Comparison of ENCODE assay signal across 17 cellular contexts in genomic region chr5:175714686-175715085, GRCh38. TPM values are rescaled to one million over a fixed set of nuclear protein-coding genes. Genes with fewer than 3 reads are reported as not detected.
A peak's percentile ranks its signal among the peaks of the same experiment; 100 is the strongest.
DNase-seq lines count a peak whose midpoint lies in the region; ATAC-seq and TF ChIP-seq lines count a peak whose summit lies in the region.
"Had no signal": no experiment of that assay in that cellular context is flagged by ENCODE, and none has a peak within 500 bp of the region (broad histone marks: within the 10 kb centered on the region; RNA-seq: fewer than 3 reads in every experiment).

No MANE protein-coding gene starts in this region.

- peaks cover 14% of the 10 kb centered on the region for H3K9me3 Mint-ChIP-seq in activated naive CD8-positive, alpha-beta T cell treated with anti-CD3 and anti-CD28 coated beads, Interleukin-2, amount 10 ng/mL, durations not matched to agents 7 days and 5 days
- H3K9me3 Mint-ChIP-seq in activated naive CD8-positive, alpha-beta T cell treated with anti-CD3 and anti-CD28 coated beads for 36 hours, result peaks cover 23% of the 10 kb centered on the region

- H3K4me1 ChIP-seq in upper lobe of right lung (no peaks in the 10 kb centered on the region), upper lobe of left lung (no peaks in the 10 kb centered on the region), tibial nerve (no peaks in the 10 kb centered on the region)

- H3K9me3 ChIP-seq in upper lobe of right lung (no peaks in the 10 kb centered on the region), upper lobe of left lung (peaks cover 0 to 24% (median 5%) of the 10 kb centered on the region in 4 donors), tibial nerve (peaks cover 0 to 34% (median 0%) of the 10 kb centered on the region in 4 donors)
- H3K9me3 ChIP-seq: Caco-2 had no signal

- POLR2A ChIA-PET in activated naive CD8-positive, alpha-beta T cell treated with anti-CD3 and anti-CD28 coated beads, Interleukin-2, amount 10 ng/mL, durations not matched to agents 7 days and 5 days (lab: Charles Lee), result no interaction called here

- H3K27ac ChIP-seq in upper lobe of right lung, result no peak overlapping the region
- H3K27ac ChIP-seq in upper lobe of left lung, result no peak overlapping the region
- no peak overlapping the region for H3K27ac ChIP-seq in tibial nerve
- H3K27ac ChIP-seq: 22Rv1 had no signal

- peak; percentile 7 for DNase-seq in activated CD4-positive, CD25-positive, alpha-beta regulatory T cell treated with anti-CD3 and anti-CD28 coated beads, Interleukin-2, amount 50 U/mL, for 72 hours
- peak; percentile 10 for DNase-seq in activated naive CD8-positive, alpha-beta T cell treated with anti-CD3 and anti-CD28 coated beads, Interleukin-2, amount 10 ng/mL, durations not matched to agents 7 days and 5 days
- DNase-seq in activated naive CD8-positive, alpha-beta T cell treated with anti-CD3 and anti-CD28 coated beads for 36 hours, result no peak
- DNase-seq in sciatic nerve (ENCODE audit: low spot score) (peak; percentile 22), upper lobe of right lung (peak; percentile 13), upper lobe of left lung (no peak), tibial nerve (ENCODE audit: low spot score in 2 of 2) (no peak)
- DNase-seq: CD8-positive, alpha-beta memory T cell; DND-41; GDM1; H7 had no signal

- intact Hi-C loops in sciatic nerve (cut with DNase I), result no loop called here
- intact Hi-C loops in upper lobe of right lung (cut with DNase I), result loop anchor here (5.0 kb wide), 1 partner anchor 177 kb away; no protein-coding TSS in a partner anchor

- H3K36me3 ChIP-seq in upper lobe of right lung (no peaks in the 10 kb centered on the region), upper lobe of left lung (no peaks in the 10 kb centered on the region), tibial nerve (no peaks in the 10 kb centered on the region)

- no peaks in the 10 kb centered on the region for H3K27me3 Mint-ChIP-seq in activated naive CD8-positive, alpha-beta T cell treated with anti-CD3 and anti-CD28 coated beads, Interleukin-2, amount 10 ng/mL, durations not matched to agents 7 days and 5 days
- H3K27me3 Mint-ChIP-seq in activated naive CD8-positive, alpha-beta T cell treated with anti-CD3 and anti-CD28 coated beads for 36 hours, result no peaks in the 10 kb centered on the region

- peaks cover 1% of the 10 kb centered on the region for H3K4me1 Mint-ChIP-seq in activated naive CD8-positive, alpha-beta T cell treated with anti-CD3 and anti-CD28 coated beads, Interleukin-2, amount 10 ng/mL, durations not matched to agents 7 days and 5 days
- H3K4me1 Mint-ChIP-seq in activated naive CD8-positive, alpha-beta T cell treated with anti-CD3 and anti-CD28 coated beads for 36 hours, result peaks cover 5% of the 10 kb centered on the region
- H3K4me1 Mint-ChIP-seq: CD8-positive, alpha-beta memory T cell had no signal

- H3K4me3 ChIP-seq in upper lobe of right lung, result no peak overlapping the region
- no peak overlapping the region for H3K4me3 ChIP-seq in upper lobe of left lung
- no peak overlapping the region for H3K4me3 ChIP-seq in tibial nerve
- H3K4me3 ChIP-seq: GM23338 had no signal

- TF ChIP-seq POLR2A in upper lobe of left lung (IDR thresholded peaks at IDR 0.05) (no peak), tibial nerve (IDR thresholded peaks at IDR 0.05) (no peak)

- peaks cover 8% of the 10 kb centered on the region for H3K27me3 ChIP-seq in upper lobe of right lung
- no peaks in the 10 kb centered on the region for H3K27me3 ChIP-seq in upper lobe of left lung
- no peaks in the 10 kb centered on the region for H3K27me3 ChIP-seq in tibial nerve

- no peak for TF ChIP-seq EP300 in upper lobe of left lung (IDR thresholded peaks at IDR 0.05)
- TF ChIP-seq EP300 in tibial nerve (IDR thresholded peaks at IDR 0.05), result no peak

- no peak overlapping the region for H3K27ac Mint-ChIP-seq in activated naive CD8-positive, alpha-beta T cell treated with anti-CD3 and anti-CD28 coated beads, Interleukin-2, amount 10 ng/mL, durations not matched to agents 7 days and 5 days
- H3K27ac Mint-ChIP-seq in activated naive CD8-positive, alpha-beta T cell treated with anti-CD3 and anti-CD28 coated beads for 36 hours, result no peak overlapping the region
- H3K27ac Mint-ChIP-seq: GM23338 had no signal

- no peak for TF ChIP-seq CTCF in upper lobe of right lung (IDR thresholded peaks at IDR 0.05)
- no peak for TF ChIP-seq CTCF in upper lobe of left lung (IDR thresholded peaks at IDR 0.05)
- no peak for TF ChIP-seq CTCF in tibial nerve (IDR thresholded peaks at IDR 0.05)

- no peak overlapping the region for H3K4me3 Mint-ChIP-seq in activated naive CD8-positive, alpha-beta T cell treated with anti-CD3 and anti-CD28 coated beads, Interleukin-2, amount 10 ng/mL, durations not matched to agents 7 days and 5 days
- H3K4me3 Mint-ChIP-seq in activated naive CD8-positive, alpha-beta T cell treated with anti-CD3 and anti-CD28 coated beads for 36 hours, result no peak overlapping the region
- H3K4me3 Mint-ChIP-seq: CD8-positive, alpha-beta memory T cell; GM23338 had no signal

- WGBS in upper lobe of left lung, 2 donors, result 90 to 93% methylated on average over 6 of the region's 6 CpGs
- WGBS in tibial nerve, 2 donors, result 88 to 91% methylated on average over 6 of the region's 6 CpGs

- ATAC-seq in activated CD4-positive, CD25-positive, alpha-beta regulatory T cell treated with anti-CD3 and anti-CD28 coated beads, Interleukin-2, amount 50 U/mL, for 24 hours, result no peak
- no peak for ATAC-seq in activated naive CD8-positive, alpha-beta T cell treated with anti-CD3 and anti-CD28 coated beads, Interleukin-2, amount 10 ng/mL, durations not matched to agents 7 days and 5 days (ENCODE audit: low read depth)
- ATAC-seq in sciatic nerve (no peak), upper lobe of right lung (no peak), upper lobe of left lung (ENCODE audit: low FRiP score in 2 of 2) (no peak)
- ATAC-seq: GM23338 had no signal

- peaks cover 18% of the 10 kb centered on the region for H3K36me3 Mint-ChIP-seq in activated naive CD8-positive, alpha-beta T cell treated with anti-CD3 and anti-CD28 coated beads, Interleukin-2, amount 10 ng/mL, durations not matched to agents 7 days and 5 days
- peaks cover 18% of the 10 kb centered on the region for H3K36me3 Mint-ChIP-seq in activated naive CD8-positive, alpha-beta T cell treated with anti-CD3 and anti-CD28 coated beads for 36 hours

RNA-seq across cellular contexts. Expression of gene HRH2, which starts 56.8 kb away (rescaled TPM):
- total RNA-seq in activated naive CD8-positive, alpha-beta T cell treated with anti-CD3 and anti-CD28 coated beads, Interleukin-2, amount 10 ng/mL, durations not matched to agents 7 days and 5 days, result 10 to 100 TPM; 26.8 to 29.0 TPM
- 10 to 100 TPM; 40.2 to 41.2 TPM for total RNA-seq in activated naive CD8-positive, alpha-beta T cell treated with anti-CD3 and anti-CD28 coated beads for 36 hours
- total RNA-seq in sciatic nerve (4.3 TPM), upper lobe of right lung (8.2 TPM), upper lobe of left lung (10 to 100 TPM in 2 of 6 donors, 1 to 10 TPM in 4; 3.8 to 16.8 (median 7.8) TPM), tibial nerve (1 to 10 TPM in 3 of 4 donors, under 1 TPM in 1; 0.84 to 9.3 (median 3.4) TPM)
- total RNA-seq: A673, Caco-2, HT-29 had no signal

Comparison
In these comparisons a context has a peak if more than half of its experiments do, and no peak if none do; other contexts are left out.
1. DNase-seq: peak in activated CD4-positive, CD25-positive, alpha-beta regulatory T cell treated with anti-CD3 and anti-CD28 coated beads, Interleukin-2, amount 50 U/mL, for 72 hours (single experiment), activated naive CD8-positive, alpha-beta T cell treated with anti-CD3 and anti-CD28 coated beads, Interleukin-2, amount 10 ng/mL, durations not matched to agents 7 days and 5 days (single experiment), sciatic nerve (single experiment) and upper lobe of right lung (single experiment); none in activated naive CD8-positive, alpha-beta T cell treated with anti-CD3 and anti-CD28 coated beads for 36 hours (single experiment), upper lobe of left lung (0 of 2) and tibial nerve (0 of 2).